23 cellular contexts compared by ENCODE assay signal in the genomic region with DNA sequence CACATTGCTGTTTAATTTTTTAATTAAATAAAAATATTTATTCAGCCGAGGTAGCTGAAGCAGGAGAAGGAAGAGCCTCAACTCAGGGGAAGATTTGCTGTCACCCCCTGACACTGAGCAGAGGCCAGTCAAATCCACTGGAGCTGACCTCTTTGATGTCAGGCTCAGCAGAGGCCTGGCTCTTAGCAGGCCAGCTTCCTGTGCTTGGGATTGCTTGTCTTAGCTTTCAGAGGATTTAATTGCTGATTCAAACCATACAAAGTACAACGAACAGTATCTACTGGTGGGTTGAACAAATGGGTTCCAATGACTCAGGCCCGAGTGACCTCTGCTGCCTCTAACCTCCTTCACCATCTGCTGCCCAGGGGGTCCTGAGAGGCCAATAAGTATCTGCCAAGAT.
A peak's percentile ranks its signal among the peaks of the same experiment; 100 is the strongest.
DNase-seq lines count a peak whose midpoint lies in the region; ATAC-seq and TF ChIP-seq lines count a peak whose summit lies in the region.
"Had no signal": no experiment of that assay in that cellular context is flagged by ENCODE, and none has a peak within 500 bp of the region (broad histone marks: within the 10 kb centered on the region; RNA-seq: fewer than 3 reads in every experiment).

No MANE protein-coding gene starts in this region.

- H3K36me3 Mint-ChIP-seq in neural progenitor cell: no peaks in the 10 kb centered on the region
- H3K36me3 Mint-ChIP-seq: CD8-positive, alpha-beta T cell had no signal

- H3K4me3 ChIP-seq in fibroblast of the aortic adventitia (ENCODE audit: low read depth, low read length): no peak overlapping the region
- no peak overlapping the region for H3K4me3 ChIP-seq in neural progenitor cell
- H3K4me3 ChIP-seq: BLaER1, GM12878, HAP-1, K562 had no signal

- H3K9me3 Mint-ChIP-seq in neural progenitor cell: peaks cover 3% of the 10 kb centered on the region

- no peaks in the 10 kb centered on the region for H3K79me2 ChIP-seq in neural progenitor cell (ENCODE audit: low read depth)

- ATAC-seq in Right ventricle myocardium inferior: peak; percentile 28
- ATAC-seq in Right ventricle myocardium superior (ENCODE audit: poor library complexity): no peak
- ATAC-seq: CD8-positive, alpha-beta T cell; GM12878 had no signal

- H3K27me3 ChIP-seq in neural progenitor cell: no peaks in the 10 kb centered on the region
- H3K27me3 ChIP-seq: BLaER1 had no signal

- H4K20me1 ChIP-seq in neural progenitor cell (ENCODE audit: low read depth): no peaks in the 10 kb centered on the region
- H4K20me1 ChIP-seq: BLaER1 had no signal

- DNase-seq in Right ventricle myocardium inferior (ENCODE audit: missing footprints) (no peak), Right ventricle myocardium superior (no peak), SK-N-DZ (ENCODE audit: low spot score) (peak; percentile 23), fibroblast of the aortic adventitia (ENCODE audit: low read depth) (peak; percentile 4), neural progenitor cell (ENCODE audit: low spot score) (peak; percentile 11), DMS153 (lab: John Stamatoyannopoulos, UW) (no peak), NCI-H2029 treated with DMSO at 0.1 percent for 48 hours (lab: John Stamatoyannopoulos, UW) (no peak), erythroblast (lab: John Stamatoyannopoulos, UW) (no peak)
- DNase-seq: CD8-positive, alpha-beta T cell; DMS79 treated with DMSO at 0.1 percent for 48 hours; GDM1; MV-4-11; NCI-H1417 treated with DMSO at 0.1 percent for 48 hours; NCI-H1930; NCI-H2171; NCI-H446; NK-92 treated with Interleukin-12 subunit alpha and Interleukin-12 subunit beta, amount 100 ng/mL, for 24 hours; RPMI8226 had no signal

- no peak for TF ChIP-seq POLR2A in erythroblast (IDR thresholded peaks at IDR 0.05; ENCODE audit: low read length)

- H3K4me2 ChIP-seq in neural progenitor cell: no peak overlapping the region
- H3K4me2 ChIP-seq: BLaER1 had no signal

- H3F3A ChIP-seq in neural progenitor cell (ENCODE audit: low read depth): no peaks in the 10 kb centered on the region

- H3K4me1 ChIP-seq in neural progenitor cell: no peaks in the 10 kb centered on the region
- H3K4me1 ChIP-seq: BLaER1, HAP-1 had no signal

- no peaks in the 10 kb centered on the region for H3K9me3 ChIP-seq in neural progenitor cell (ENCODE audit: low read depth)
- H3K9me3 ChIP-seq: BLaER1, HAP-1 had no signal

- no peaks in the 10 kb centered on the region for H3K36me3 ChIP-seq in neural progenitor cell
- H3K36me3 ChIP-seq: BLaER1, HAP-1 had no signal

- no peak overlapping the region for H3K4me3 Mint-ChIP-seq in neural progenitor cell
- H3K4me3 Mint-ChIP-seq: CD8-positive, alpha-beta T cell had no signal

- H3K27me3 Mint-ChIP-seq in neural progenitor cell (ENCODE audit: insufficient read depth, low read depth): peaks cover 9% of the 10 kb centered on the region

- H2AFZ ChIP-seq in neural progenitor cell (replicated peaks): no peak overlapping the region

- no peak overlapping the region for H3K27ac ChIP-seq in neural progenitor cell
- H3K27ac ChIP-seq: 22Rv1, BLaER1 had no signal

- peaks cover 5% of the 10 kb centered on the region for H3K4me1 Mint-ChIP-seq in neural progenitor cell

- no peak overlapping the region for H3K27ac Mint-ChIP-seq in neural progenitor cell
- H3K27ac Mint-ChIP-seq: CD8-positive, alpha-beta T cell had no signal

- TF ChIP-seq CTCF in fibroblast of the aortic adventitia (IDR thresholded peaks at IDR 0.05; ENCODE audit: insufficient read depth, low read length) (no peak), neural progenitor cell (IDR thresholded peaks at IDR 0.05) (no peak)

- H3K9ac ChIP-seq in neural progenitor cell: no peak overlapping the region
- H3K9ac ChIP-seq: BLaER1 had no signal

- intact Hi-C loops in Right ventricle myocardium inferior (cut with DNase I): no loop called here
- intact Hi-C loops in Right ventricle myocardium superior (cut with DNase I): no loop called here

Comparison
In these comparisons a context has a peak if more than half of its experiments do, and no peak if none do; other contexts are left out.
1. DNase-seq: peak in SK-N-DZ (single experiment), fibroblast of the aortic adventitia (single experiment) and neural progenitor cell (single experiment); none in Right ventricle myocardium inferior (single experiment), Right ventricle myocardium superior (single experiment), DMS153 (single experiment), NCI-H2029 treated with DMSO at 0.1 percent for 48 hours (single experiment) and erythroblast (0 of 2).